In the genomic region with DNA sequence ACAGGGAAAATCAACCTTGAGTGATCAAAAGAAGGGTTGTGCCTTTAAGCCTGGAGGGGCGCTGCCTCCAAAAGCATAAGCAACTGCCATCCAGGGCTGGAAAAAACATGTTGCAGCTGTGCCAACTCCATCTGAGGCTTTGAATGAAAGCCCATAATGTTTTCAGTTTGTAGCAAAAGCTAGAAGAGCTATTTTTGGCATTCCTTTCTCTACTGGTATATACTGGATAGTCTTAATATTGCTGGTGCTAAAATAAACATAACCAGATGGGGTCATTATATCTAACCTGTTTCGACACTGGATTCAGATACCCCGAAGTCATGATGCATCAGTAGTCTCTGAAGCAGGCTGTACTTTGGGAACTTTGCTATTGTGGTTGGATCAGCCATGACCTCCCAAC, we compare ENCODE assay signal across 10 cellular contexts. TPM values are rescaled to one million over a fixed set of nuclear protein-coding genes. Genes with fewer than 3 reads are reported as not detected.
DNase-seq lines count a peak whose midpoint lies in the region; ATAC-seq and TF ChIP-seq lines count a peak whose summit lies in the region.
"Had no signal": no experiment of that assay in that cellular context is flagged by ENCODE, and none has a peak within 500 bp of the region (broad histone marks: within the 10 kb centered on the region; RNA-seq: fewer than 3 reads in every experiment).

No MANE protein-coding gene starts in this region.

- H3K4me2 ChIP-seq in osteoblast (ENCODE audit: insufficient read depth, low read length): no peak overlapping the region

- no peak overlapping the region for H3K4me3 Mint-ChIP-seq in naive thymus-derived CD8-positive, alpha-beta T cell

- H3K36me3 ChIP-seq in osteoblast (ENCODE audit: insufficient read depth, low read length): no peaks in the 10 kb centered on the region
- no peaks in the 10 kb centered on the region for H3K36me3 ChIP-seq in effector memory CD4-positive, alpha-beta T cell (ENCODE audit: control insufficient read depth, insufficient read depth, low read length)
- H3K36me3 ChIP-seq: Peyer's patch had no signal

- DNase-seq in AG04450 (ENCODE audit: low read depth, low spot score) (peak; percentile 79), LHCN-M2 (ENCODE audit: low read depth) (peak; percentile 95), dorsolateral prefrontal cortex (peak in 2 of 10 donors; percentile 41 to 59), osteoblast (ENCODE audit: insufficient read length, low spot score, missing footprints) (peak; percentile 23), SKM-1 treated with dmso at 0.1 percent for 144 hours (lab: John Stamatoyannopoulos, UW; ENCODE audit: unreplicated experiment) (no peak)
- no peak for DNase-seq in effector memory CD4-positive, alpha-beta T cell
- no peak for DNase-seq in naive thymus-derived CD8-positive, alpha-beta T cell
- DNase-seq: activated CD4-positive, alpha-beta T cell treated with anti-CD3 and anti-CD28 coated beads, Interleukin-2, amount 50 U/mL, for 4 hours; Peyer's patch had no signal

- intact Hi-C loops in dorsolateral prefrontal cortex (cut with DNase I): no loop called here

- no peaks in the 10 kb centered on the region for H3K9me3 ChIP-seq in AG04450 (ENCODE audit: control insufficient read depth, insufficient read depth, low read length)
- no peaks in the 10 kb centered on the region for H3K9me3 ChIP-seq in osteoblast (ENCODE audit: low read depth, low read length)
- no peaks in the 10 kb centered on the region for H3K9me3 ChIP-seq in effector memory CD4-positive, alpha-beta T cell (ENCODE audit: control insufficient read depth, low read length)
- H3K9me3 ChIP-seq: Peyer's patch had no signal

- H3K27ac ChIP-seq in AG04450 (ENCODE audit: low read depth, low read length) (peak overlapping the region; percentile 93), dorsolateral prefrontal cortex (peak overlapping the region in 57 of 59 donors; percentile 12 to 99 (median 73)), osteoblast (ENCODE audit: low read depth, low read length) (peak overlapping the region; percentile 55)
- H3K27ac ChIP-seq in effector memory CD4-positive, alpha-beta T cell (ENCODE audit: insufficient read depth, low read length, poor library complexity, severe bottlenecking): no peak overlapping the region

- H3K27me3 ChIP-seq in AG04450 (ENCODE audit: control insufficient read depth, insufficient read depth, low read length) (no peaks in the 10 kb centered on the region), dorsolateral prefrontal cortex (no peaks in the 10 kb centered on the region), osteoblast (ENCODE audit: insufficient read depth, low read length) (no peaks in the 10 kb centered on the region)
- no peaks in the 10 kb centered on the region for H3K27me3 ChIP-seq in effector memory CD4-positive, alpha-beta T cell (replicated peaks; ENCODE audit: control insufficient read depth, insufficient read depth, low read length, poor library complexity, severe bottlenecking)
- H3K27me3 ChIP-seq: Peyer's patch had no signal

- POLR2A ChIA-PET in AG04450 (lab: Yijun Ruan, JAX): interaction anchor here (0.9 to 1.7 kb wide), 7 partner anchors 12 to 148 kb away, joined by 3 to 15 read pairs (median 4); a partner anchor contains a TSS
- POLR2A ChIA-PET in naive thymus-derived CD8-positive, alpha-beta T cell (lab: Charles Lee): no interaction called here

- H3K79me2 ChIP-seq in osteoblast (ENCODE audit: insufficient read depth, low read length): peaks cover 42% of the 10 kb centered on the region

- peak; percentile 46 for TF ChIP-seq CTCF in AG04450 (IDR thresholded peaks at IDR 0.05; ENCODE audit: low read depth, low read length)
- peak in 24 of 56 donors; percentile 9 to 53 (median 22) for TF ChIP-seq CTCF in dorsolateral prefrontal cortex (IDR thresholded peaks at IDR 0.05 in 54 of 56, conservative IDR thresholded peaks at IDR 0.05 in 2 of 56; ENCODE audit: low read depth in 1 of 56, partially characterized antibody in 56 of 56)
- TF ChIP-seq CTCF in osteoblast (IDR thresholded peaks at IDR 0.05; ENCODE audit: extremely low read depth, low read depth, low read length): peak; percentile 19

- no peak for ATAC-seq in GM19395 (IDR thresholded peaks at IDR 0.05; ENCODE audit: unreplicated experiment)
- no peak for ATAC-seq in naive thymus-derived CD8-positive, alpha-beta T cell

- H3K9me3 Mint-ChIP-seq in naive thymus-derived CD8-positive, alpha-beta T cell: no peaks in the 10 kb centered on the region

- H2AFZ ChIP-seq in osteoblast (ENCODE audit: low read length): no peak overlapping the region

- no peaks in the 10 kb centered on the region for H3K36me3 Mint-ChIP-seq in naive thymus-derived CD8-positive, alpha-beta T cell

- peak overlapping the region in 1 of 10 donors; percentile 50 for H3K27ac Mint-ChIP-seq in naive thymus-derived CD8-positive, alpha-beta T cell

- no peaks in the 10 kb centered on the region for H4K20me1 ChIP-seq in osteoblast (ENCODE audit: insufficient read depth, low read length)

- H3K27me3 Mint-ChIP-seq in naive thymus-derived CD8-positive, alpha-beta T cell: no peaks in the 10 kb centered on the region

- CTCF ChIA-PET in AG04450 (lab: Charles Lee): interaction anchor here (2.0 to 3.5 kb wide), 3 partner anchors 25 to 49 kb away, joined by 5 to 23 read pairs (median 15); a partner anchor contains a TSS

- peaks cover 10 to 72% (median 16%) of the 10 kb centered on the region in 4 donors for H3K4me1 Mint-ChIP-seq in naive thymus-derived CD8-positive, alpha-beta T cell

- peaks cover 31% of the 10 kb centered on the region for H3K4me1 ChIP-seq in osteoblast (ENCODE audit: insufficient read depth, low read length)
- peaks cover 4% of the 10 kb centered on the region for H3K4me1 ChIP-seq in effector memory CD4-positive, alpha-beta T cell (ENCODE audit: control insufficient read depth, insufficient read depth, low read length, poor library complexity, severe bottlenecking)

- no peak overlapping the region; the same call in 1 of the 2 replicates for H3K4me3 ChIP-seq in AG04450 (ENCODE audit: low read depth, low read length)
- H3K4me3 ChIP-seq in dorsolateral prefrontal cortex: peak overlapping the region in 1 of 59 donors; percentile 24
- H3K4me3 ChIP-seq in osteoblast (ENCODE audit: insufficient read depth, low read length): no peak overlapping the region
- no peak overlapping the region for H3K4me3 ChIP-seq in effector memory CD4-positive, alpha-beta T cell (ENCODE audit: insufficient read depth, low read depth, low read length, poor library complexity, severe bottlenecking)
- H3K4me3 ChIP-seq: Peyer's patch had no signal

RNA-seq across cellular contexts. Expression of a gene that starts 25.1 kb away (rescaled TPM):
- polyA plus RNA-seq in AG04450 (2011; rRNA removed): 105 and 125 TPM in 2 replicates
- 93.1 and 137 TPM in 2 replicates for polyA minus RNA-seq in AG04450 (2011; rRNA and poly(A)+ RNA removed)
- total RNA-seq in LHCN-M2 (2014; rRNA removed) (29.0 and 33.6 TPM in 2 replicates), dorsolateral prefrontal cortex (10 to 100 TPM; 19.3 to 78.4 (median 36.1) TPM), osteoblast (38.4 and 43.9 TPM in 2 replicates)
- polyA plus RNA-seq in LHCN-M2 (2012): 95.8 TPM
- total RNA-seq in naive thymus-derived CD8-positive, alpha-beta T cell: 10 to 100 TPM in 1 of 2 experiments, 1 to 10 TPM in 1; 8.0 to 10.0 TPM
- 10 to 100 TPM in 1 of 3 donors, 1 to 10 TPM in 2; 2.9 to 15.8 (median 3.8) TPM for polyA plus RNA-seq in naive thymus-derived CD8-positive, alpha-beta T cell

Comparison
In these comparisons a context has a peak if more than half of its experiments do, and no peak if none do; other contexts are left out.
1. DNase-seq: peak in AG04450 (single experiment), LHCN-M2 (single experiment) and osteoblast (single experiment); none in effector memory CD4-positive, alpha-beta T cell (0 of 3), SKM-1 treated with dmso at 0.1 percent for 144 hours (single experiment) and naive thymus-derived CD8-positive, alpha-beta T cell (0 of 10).